In the genomic region with DNA sequence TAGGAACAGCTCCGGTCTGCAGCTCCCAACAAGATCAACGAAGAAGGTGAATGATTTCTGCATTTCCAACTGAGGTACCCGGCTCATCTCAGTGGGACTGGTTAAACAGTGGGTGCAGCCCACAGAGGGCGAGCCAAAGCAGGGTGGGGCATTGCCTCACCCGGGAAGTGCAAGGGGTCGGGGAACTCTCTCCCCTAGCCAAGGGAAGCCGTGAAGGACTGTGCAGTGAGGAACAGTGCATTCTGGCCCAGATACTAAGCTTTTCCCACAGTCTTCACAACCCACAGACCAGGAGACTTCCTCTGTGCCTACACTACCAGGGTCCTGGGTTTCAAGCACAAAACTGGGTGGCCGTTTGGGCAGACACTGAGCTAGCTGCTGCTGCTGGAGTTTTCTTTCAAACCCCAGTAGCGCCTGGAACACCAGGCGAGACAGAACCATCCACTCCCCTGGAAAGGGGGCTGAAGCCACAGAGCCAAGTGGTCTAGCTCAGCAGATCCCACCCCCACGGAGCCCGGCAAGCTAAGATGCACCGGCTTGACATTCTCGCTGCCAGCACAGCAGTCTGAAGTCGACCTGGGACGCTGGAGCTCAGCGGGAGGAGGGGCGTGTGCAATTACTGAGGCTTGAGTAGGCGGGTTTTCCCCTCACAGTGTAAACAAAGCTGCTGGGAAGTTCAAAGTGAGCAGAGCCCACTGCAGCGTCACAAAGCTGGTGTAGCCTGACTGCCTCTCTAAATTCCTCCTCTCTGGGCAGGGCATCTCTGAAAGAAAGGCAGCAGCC, we compare ENCODE assay signal across 9 cellular contexts.
DNase-seq lines count a peak whose midpoint lies in the region; ATAC-seq and TF ChIP-seq lines count a peak whose summit lies in the region.
"Had no signal": no experiment of that assay in that cellular context is flagged by ENCODE, and none has a peak within 500 bp of the region (broad histone marks: within the 10 kb centered on the region; RNA-seq: fewer than 3 reads in every experiment).

No MANE protein-coding gene starts in this region.

- CTCF ChIA-PET in OCI-LY7 (lab: Charles Lee; ENCODE audit: unreplicated experiment), result no interaction called here

- no peak overlapping the region for H2AFZ ChIP-seq in OCI-LY7 (ENCODE audit: low read length)

- no peak overlapping the region for H3K4me3 ChIP-seq in SJSA1
- no peak overlapping the region for H3K4me3 ChIP-seq in ovary
- H3K4me3 ChIP-seq in OCI-LY7 (ENCODE audit: low read depth, low read length, poor library complexity, severe bottlenecking), result no peak overlapping the region
- H3K4me3 ChIP-seq in ascending aorta, result no peak overlapping the region

- H3K4me1 ChIP-seq in SJSA1 (replicated peaks) (peaks cover 9% of the 10 kb centered on the region), foreskin keratinocyte (no peaks in the 10 kb centered on the region), ovary (ENCODE audit: insufficient read depth) (no peaks in the 10 kb centered on the region), OCI-LY7 (ENCODE audit: insufficient read depth, low read length, poor library complexity, severe bottlenecking) (no peaks in the 10 kb centered on the region), ascending aorta (no peaks in the 10 kb centered on the region)

- H3K36me3 ChIP-seq in SJSA1, result peaks cover 3% of the 10 kb centered on the region
- no peaks in the 10 kb centered on the region for H3K36me3 ChIP-seq in ovary
- peaks cover 30% of the 10 kb centered on the region; the same call in 1 of the 2 replicates for H3K36me3 ChIP-seq in OCI-LY7 (ENCODE audit: insufficient read depth, low read length)
- no peaks in the 10 kb centered on the region for H3K36me3 ChIP-seq in ascending aorta

- H3K9me3 ChIP-seq in SJSA1 (replicated peaks) (no peaks in the 10 kb centered on the region), ovary (no peaks in the 10 kb centered on the region), OCI-LY7 (ENCODE audit: low read length) (no peaks in the 10 kb centered on the region), ascending aorta (no peaks in the 10 kb centered on the region)

- H3K27ac ChIP-seq in SJSA1 (no peak overlapping the region), foreskin keratinocyte (no peak overlapping the region), ovary (no peak overlapping the region), OCI-LY7 (ENCODE audit: low read depth, low read length, poor library complexity, severe bottlenecking) (no peak overlapping the region), ascending aorta (no peak overlapping the region)
- H3K27ac ChIP-seq: KMS-11 had no signal

- no peak for TF ChIP-seq CTCF in foreskin keratinocyte (conservative IDR thresholded peaks at IDR 0.05)
- TF ChIP-seq CTCF in ovary (IDR thresholded peaks at IDR 0.05), result no peak
- TF ChIP-seq CTCF in OCI-LY7 (conservative IDR thresholded peaks at IDR 0.05; ENCODE audit: low read length), result no peak
- no peak for TF ChIP-seq CTCF in ascending aorta (IDR thresholded peaks at IDR 0.05)

- H3K79me2 ChIP-seq in OCI-LY7 (ENCODE audit: insufficient read depth, low read depth, low read length), result peaks cover 7% of the 10 kb centered on the region; the same call in 1 of the 2 replicates

- DNase-seq in NCI-H2081 (lab: John Stamatoyannopoulos, UW), result peak; percentile 5 to 24
- DNase-seq in NCI-H2081 treated with DMSO at 0.1 percent for 48 hours (lab: John Stamatoyannopoulos, UW), result no peak
- DNase-seq in SJSA1 (ENCODE audit: low read depth in 1 of 2, low spot score in 2 of 2), result peak; percentile 19 to 46
- DNase-seq in foreskin keratinocyte, result no peak
- peak; percentile 62 for DNase-seq in smooth muscle cell of the brain vasculature (ENCODE audit: low read depth, low spot score)
- DNase-seq in ovary, result no peak
- no peak for DNase-seq in OCI-LY7 (ENCODE audit: low spot score)
- DNase-seq in ascending aorta (ENCODE audit: low spot score in 2 of 2), result no peak

- no peaks in the 10 kb centered on the region for H4K20me1 ChIP-seq in OCI-LY7 (ENCODE audit: insufficient read depth, low read length)

- no peak overlapping the region for H3K4me2 ChIP-seq in OCI-LY7 (ENCODE audit: low read length)
- H3K4me2 ChIP-seq: KMS-11 had no signal

- peak; percentile 42 for ATAC-seq in foreskin keratinocyte

- no peak for TF ChIP-seq EP300 in ovary (IDR thresholded peaks at IDR 0.05)

- intact Hi-C loops in ovary (cut with DNase I), result no loop called here
- intact Hi-C loops in OCI-LY7 (cut with micrococcal nuclease; ENCODE audit: unreplicated experiment), result no loop called here
- intact Hi-C loops in ascending aorta (cut with DNase I), result no loop called here

- H3K27me3 ChIP-seq in SJSA1 (replicated peaks), result no peaks in the 10 kb centered on the region
- H3K27me3 ChIP-seq in foreskin keratinocyte, result no peaks in the 10 kb centered on the region
- H3K27me3 ChIP-seq in ovary, result no peaks in the 10 kb centered on the region
- no peaks in the 10 kb centered on the region for H3K27me3 ChIP-seq in ascending aorta

- no peaks in the 10 kb centered on the region for H3K9me2 ChIP-seq in OCI-LY7 (ENCODE audit: insufficient read depth, low read length)

- BruUV-seq in OCI-LY7 (replicated peaks; lab: Mats Ljungman, UMichigan), result no TSS peak

- POLR2A ChIA-PET in OCI-LY7 (lab: Charles Lee), result interaction anchor here (0.6 to 1.1 kb wide), 3 partner anchors 36 to 90 kb away, joined by 3 to 7 read pairs (median 4); no protein-coding TSS in a partner anchor

- TF ChIP-seq POLR2A in ovary (IDR thresholded peaks at IDR 0.05), result no peak

- 47 to 51% (median 48%) methylated on average over 20 of the region's 20 CpGs for WGBS in ovary, 3 donors

Comparison
In these comparisons a context has a peak if more than half of its experiments do, and no peak if none do; other contexts are left out.
1. DNase-seq: peak in NCI-H2081 (2 of 2), SJSA1 (2 of 2) and smooth muscle cell of the brain vasculature (single experiment); none in NCI-H2081 treated with DMSO at 0.1 percent for 48 hours (single experiment), foreskin keratinocyte (0 of 2), ovary (0 of 5), OCI-LY7 (single experiment) and ascending aorta (0 of 2).